ENCODE assay signal across 22 cellular contexts in genomic region chr3:148839805-148840204, GRCh38. TPM values are rescaled to one million over a fixed set of nuclear protein-coding genes. Genes with fewer than 3 reads are reported as not detected.
DNase-seq lines count a peak whose midpoint lies in the region; ATAC-seq and TF ChIP-seq lines count a peak whose summit lies in the region.
"Had no signal": no experiment of that assay in that cellular context is flagged by ENCODE, and none has a peak within 500 bp of the region (broad histone marks: within the 10 kb centered on the region; RNA-seq: fewer than 3 reads in every experiment).

No MANE protein-coding gene starts in this region.

- no peaks in the 10 kb centered on the region for H3K36me3 ChIP-seq in testis (ENCODE audit: low read depth, missing control alignments)
- H3K36me3 ChIP-seq in ascending aorta = no peaks in the 10 kb centered on the region
- H3K36me3 ChIP-seq: heart left ventricle had no signal

- no peak for TF ChIP-seq POLR2A in testis (IDR thresholded peaks at IDR 0.05)

- H3K4me1 ChIP-seq in testis = no peaks in the 10 kb centered on the region
- no peaks in the 10 kb centered on the region for H3K4me1 ChIP-seq in ascending aorta
- H3K4me1 ChIP-seq: heart left ventricle had no signal

- H3K4me3 ChIP-seq in GM12864 (ENCODE audit: low read depth, low read length) (no peak overlapping the region), testis (no peak overlapping the region), ascending aorta (no peak overlapping the region)
- H3K4me3 ChIP-seq: body of pancreas, heart left ventricle had no signal

- H3K27me3 ChIP-seq in testis (no peaks in the 10 kb centered on the region), ascending aorta (no peaks in the 10 kb centered on the region)
- H3K27me3 ChIP-seq: body of pancreas had no signal

- H3K27ac ChIP-seq in testis = no peak overlapping the region
- no peak overlapping the region for H3K27ac ChIP-seq in ascending aorta
- H3K27ac ChIP-seq: 22Rv1, heart left ventricle, VCaP had no signal

- intact Hi-C loops in testis (cut with DNase I; ENCODE audit: low total_unique reads) = no loop called here
- intact Hi-C loops in ascending aorta (cut with DNase I) = no loop called here

- TF ChIP-seq CTCF in GM12864 (IDR thresholded peaks at IDR 0.05; ENCODE audit: low read depth, low read length, missing control alignments) (no peak), testis (IDR thresholded peaks at IDR 0.05) (no peak), ascending aorta (IDR thresholded peaks at IDR 0.05) (no peak)

- no peaks in the 10 kb centered on the region for H3K9me3 ChIP-seq in testis
- no peaks in the 10 kb centered on the region for H3K9me3 ChIP-seq in ascending aorta
- H3K9me3 ChIP-seq: body of pancreas had no signal

- ATAC-seq in GM19351 (IDR thresholded peaks at IDR 0.05; ENCODE audit: unreplicated experiment) = peak; percentile 81
- peak; percentile 73 for ATAC-seq in GM21717 (IDR thresholded peaks at IDR 0.05; ENCODE audit: unreplicated experiment)
- peak; percentile 70 for ATAC-seq in HG03175 (IDR thresholded peaks at IDR 0.05; ENCODE audit: unreplicated experiment)
- ATAC-seq: activated T-cell treated with anti-CD3 and anti-CD28 coated beads, Interleukin-2, amount 50 U/mL, for 72 hours; heart left ventricle; stimulated activated effector memory CD8-positive, alpha-beta T cell treated with anti-CD3 and anti-CD28 coated beads, Interleukin-12 subunit alpha, Interleukin-12 subunit beta, amount 100 ng/mL, for 72 hours had no signal

- DNase-seq in GM12864 (ENCODE audit: low read depth) (peak; percentile 3), NCI-H69 (lab: John Stamatoyannopoulos, UW) (no peak), testis (no peak), NCI-H774 (lab: John Stamatoyannopoulos, UW) (no peak), ascending aorta (ENCODE audit: low spot score in 2 of 2) (no peak)
- DNase-seq: activated CD4-positive, alpha-beta memory T cell treated with anti-CD3 and anti-CD28 coated beads for 36 hours; activated T-cell treated with anti-CD3 and anti-CD28 coated beads, Interleukin-2, amount 50 U/mL, for 72 hours; body of pancreas; COR-L47; endodermal cell; heart left ventricle; immature natural killer cell; MV-4-11; NCI-H1930; occipital lobe; SIG-M5 had no signal

RNA-seq across cellular contexts. Expression of gene CPB1, which starts 12.2 kb away (rescaled TPM):
- total RNA-seq in testis = 1 to 10 TPM; 1.4 to 1.7 TPM
- 2.3 TPM for polyA plus RNA-seq in testis (ENCODE audit: insufficient read depth, low read depth, low replicate concordance)
- 0.21 TPM for total RNA-seq in ascending aorta
- total RNA-seq: activated CD4-positive, alpha-beta memory T cell treated with anti-CD3 and anti-CD28 coated beads for 36 hours; activated T-cell treated with anti-CD3 and anti-CD28 coated beads, Interleukin-2, amount 50 U/mL, for 72 hours; occipital lobe had no signal
- polyA plus RNA-seq: immature natural killer cell had no signal

RNA-seq across cellular contexts. Expression of gene CPA3, which starts 25.3 kb away (rescaled TPM):
- total RNA-seq in testis = 1 to 10 TPM in 1 of 2 donors, under 1 TPM in 1; 0.71 to 6.4 TPM
- 4.6 TPM for polyA plus RNA-seq in testis (ENCODE audit: insufficient read depth, low read depth, low replicate concordance)
- total RNA-seq in ascending aorta = not detected
- total RNA-seq: activated CD4-positive, alpha-beta memory T cell treated with anti-CD3 and anti-CD28 coated beads for 36 hours; activated T-cell treated with anti-CD3 and anti-CD28 coated beads, Interleukin-2, amount 50 U/mL, for 72 hours; endodermal cell; occipital lobe had no signal
